8 cellular contexts compared by ENCODE assay signal in the genomic region with DNA sequence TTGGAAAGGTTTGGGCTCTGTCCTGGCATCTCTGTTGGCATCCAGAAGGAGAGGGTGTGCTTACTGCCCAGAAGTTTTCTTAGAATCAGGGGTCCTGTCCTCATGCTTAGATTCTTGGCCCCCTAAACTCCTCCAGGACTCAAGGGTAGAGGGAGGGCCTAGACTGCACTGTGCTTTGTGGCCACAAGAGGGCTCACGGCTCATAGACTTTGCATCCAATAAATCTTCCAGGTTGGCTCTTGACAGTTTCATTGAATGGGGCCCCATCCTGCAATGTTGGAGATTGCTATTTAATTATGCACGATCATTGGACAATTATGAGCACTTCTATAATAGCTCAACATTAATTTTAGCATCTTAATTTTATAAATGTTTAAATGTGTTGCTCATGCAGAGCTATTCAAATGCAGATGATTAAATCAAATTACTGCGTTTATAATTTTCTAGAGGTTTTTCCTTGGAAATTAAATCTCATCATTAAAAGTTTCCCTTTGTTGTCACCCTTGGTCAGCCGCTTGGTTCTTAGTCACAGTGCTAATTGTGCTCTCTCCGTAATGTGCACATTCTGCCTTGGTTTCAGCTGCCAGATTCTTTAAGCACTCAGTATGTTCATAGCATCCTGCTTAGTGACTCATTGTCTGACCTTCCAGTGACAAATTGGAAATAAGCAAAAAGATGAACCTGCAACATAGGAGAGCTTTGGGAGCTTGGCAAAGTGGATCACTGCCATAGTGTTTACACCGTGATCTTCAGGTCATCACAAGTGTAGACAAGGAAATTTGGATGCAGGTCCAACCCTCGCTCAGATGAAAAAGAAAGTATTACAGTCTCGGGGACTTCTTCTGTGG. TPM values are rescaled to one million over a fixed set of nuclear protein-coding genes. Genes with fewer than 3 reads are reported as not detected.
DNase-seq lines count a peak whose midpoint lies in the region; ATAC-seq and TF ChIP-seq lines count a peak whose summit lies in the region.

No MANE protein-coding gene starts in this region.

- no peak overlapping the region for H2BK15ac ChIP-seq in mesendoderm (replicated peaks; ENCODE audit: low read depth)

- DNase-seq in AG08396 (ENCODE audit: low spot score): peak; percentile 48
- DNase-seq in GDM1 (lab: John Stamatoyannopoulos, UW): peak; percentile 21
- DNase-seq in Panc1 (ENCODE audit: low read depth, low spot score): peak; percentile 53
- DNase-seq in dedifferentiated amniotic fluid mesenchymal stem cell (ENCODE audit: extremely low spot score): peak; percentile 57
- DNase-seq in mesendoderm: peak; percentile 63
- no peak for DNase-seq in uterus

- H3K36me3 ChIP-seq in Panc1 (ENCODE audit: control insufficient read depth, insufficient read depth, low read length) (no peaks in the 10 kb centered on the region), mesendoderm (ENCODE audit: control insufficient read depth, insufficient read depth, low read length) (no peaks in the 10 kb centered on the region), uterus (no peaks in the 10 kb centered on the region)

- no peak overlapping the region for H2BK5ac ChIP-seq in mesendoderm (ENCODE audit: low read length)

- no peak overlapping the region for H2AK5ac ChIP-seq in mesendoderm (ENCODE audit: low read length)

- no peak overlapping the region for H3K9ac ChIP-seq in mesendoderm (ENCODE audit: low read length)

- ATAC-seq in HG03139 (IDR thresholded peaks at IDR 0.05; ENCODE audit: unreplicated experiment) (peak; percentile 75), Panc1 (peak; percentile 89), HG02763 (IDR thresholded peaks at IDR 0.05; ENCODE audit: unreplicated experiment) (no peak)

- intact Hi-C loops in Panc1 (cut with micrococcal nuclease; ENCODE audit: unreplicated experiment) (loop anchor here (5.0 kb wide), 1 partner anchor 314 kb away; no protein-coding TSS in a partner anchor), uterus (cut with DNase I; ENCODE audit: low total_unique reads) (no loop called here)

- H4K8ac ChIP-seq in mesendoderm (ENCODE audit: low read depth, low read length): no peak overlapping the region

- H4K5ac ChIP-seq in mesendoderm (ENCODE audit: low read length): no peak overlapping the region

- H3K79me2 ChIP-seq in mesendoderm (ENCODE audit: control insufficient read depth, insufficient read depth, low read length): no peaks in the 10 kb centered on the region

- H3K27ac ChIP-seq in Panc1 (ENCODE audit: low read length) (no peak overlapping the region), mesendoderm (ENCODE audit: low read depth, low read length) (no peak overlapping the region), uterus (no peak overlapping the region)

- H3K4me3 ChIP-seq in Panc1 (ENCODE audit: low read depth in 2 of 2, low read length in 2 of 2) (no peak overlapping the region), mesendoderm (ENCODE audit: low read length) (no peak overlapping the region), uterus (no peak overlapping the region)

- H2BK120ac ChIP-seq in mesendoderm (ENCODE audit: low read depth, low read length): no peak overlapping the region

- H3K56ac ChIP-seq in mesendoderm (ENCODE audit: low read length): no peak overlapping the region

- no peaks in the 10 kb centered on the region for H3K79me1 ChIP-seq in mesendoderm (ENCODE audit: low read length)

- CTCF ChIA-PET in Panc1 (lab: Charles Lee): interaction anchor here (0.6 kb wide), 1 partner anchor 244 kb away, joined by 7 read pairs; no protein-coding TSS in a partner anchor

- H3K4ac ChIP-seq in mesendoderm (ENCODE audit: low read depth, low read length): no peak overlapping the region

- no peak overlapping the region for H3K18ac ChIP-seq in mesendoderm (ENCODE audit: low read length)

- no TSS peak for BruUV-seq in Panc1 (replicated peaks; lab: Mats Ljungman, UMichigan)

- no peak overlapping the region for H3K4me2 ChIP-seq in mesendoderm (ENCODE audit: low read length)

- in situ Hi-C loops in Panc1 (cut with HindIII; ENCODE audit: low pct_unique_long_range_greater_than_20kb, low sequenced_read_pairs): no loop called here

- no peak overlapping the region for H3K23ac ChIP-seq in mesendoderm (ENCODE audit: low read length)

- WGBS in mesendoderm (ENCODE audit: extremely low coverage, insufficient coverage, low lambda C conversion rate): no CpG with 5 or more reads among the region's 8 CpGs

- POLR2A ChIA-PET in Panc1 (lab: Charles Lee): no interaction called here

- peak; percentile 96 for TF ChIP-seq CTCF in Panc1 (IDR thresholded peaks at IDR 0.05)
- peak; percentile 18 to 38 (median 26) for TF ChIP-seq CTCF in uterus (IDR thresholded peaks at IDR 0.05)

- H3K9me3 ChIP-seq in Panc1 (ENCODE audit: control insufficient read depth, insufficient read depth, low read depth, low read length) (no peaks in the 10 kb centered on the region), uterus (no peaks in the 10 kb centered on the region)

- no peaks in the 10 kb centered on the region for H3K4me1 ChIP-seq in Panc1 (ENCODE audit: control insufficient read depth, insufficient read depth, low read length)
- no peaks in the 10 kb centered on the region for H3K4me1 ChIP-seq in mesendoderm (ENCODE audit: control insufficient read depth, low read depth, low read length)
- H3K4me1 ChIP-seq in uterus: no peaks in the 10 kb centered on the region

- TF ChIP-seq POLR2A in uterus (IDR thresholded peaks at IDR 0.05): no peak

- H3K27me3 ChIP-seq in Panc1 (ENCODE audit: control insufficient read depth, insufficient read depth, low read length): peaks cover 7% of the 10 kb centered on the region; the same call in 1 of the 2 replicates
- no peaks in the 10 kb centered on the region for H3K27me3 ChIP-seq in mesendoderm (ENCODE audit: insufficient read depth, low read length, poor library complexity)
- H3K27me3 ChIP-seq in uterus: no peaks in the 10 kb centered on the region

RNA-seq across cellular contexts. Expression of a gene that starts 33.5 kb away (rescaled TPM):
- total RNA-seq in Panc1 (2021; ENCODE audit: unreplicated experiment) (0.18 TPM), uterus (under 1 TPM in 1 of 4 donors, not detected in 3; 0.55 TPM)
- polyA plus RNA-seq in Panc1 (2012; ENCODE audit: insufficient read length): not detected
- 0.32 TPM for polyA plus RNA-seq in mesendoderm (2013, experiment 1 of 2)
- 0.31 TPM for polyA plus RNA-seq in mesendoderm (2013, experiment 2 of 2)

Comparison
In these comparisons a context has a peak if more than half of its experiments do, and no peak if none do; other contexts are left out.
1. DNase-seq: peak in AG08396 (single experiment), GDM1 (single experiment), Panc1 (single experiment), dedifferentiated amniotic fluid mesenchymal stem cell (single experiment) and mesendoderm (single experiment); none in uterus (0 of 2).